8 cellular contexts compared by ENCODE assay signal in genomic region chr2:170715062-170715931, GRCh38. TPM values are rescaled to one million over a fixed set of nuclear protein-coding genes. Genes with fewer than 3 reads are reported as not detected.
DNase-seq lines count a peak whose midpoint lies in the region; ATAC-seq and TF ChIP-seq lines count a peak whose summit lies in the region.

Gene SP5, plus strand, starts transcription at chr2:170715337. Its CDS starts 176 bp downstream, at chr2:170715513.

- TF ChIP-seq EP300 in transverse colon (IDR thresholded peaks at IDR 0.05; ENCODE audit: low read depth): no peak

- H3K4me3 Mint-ChIP-seq in activated B cell treated with CpG ODN at 0.5 μM for 24 hours: peak within 1 kb of the TSS; percentile 71
- peak within 1 kb of the TSS; percentile 91 for H3K4me3 Mint-ChIP-seq in endothelial cell (ENCODE audit: unreplicated experiment)

- 0% methylated on average over 48 to 58 of the region's 62 CpGs for WGBS in mesodermal cell (ENCODE audit: insufficient coverage in 2 of 2), 2 experiments
- 3 to 9% methylated on average over 4 to 48 of the region's 62 CpGs for WGBS in transverse colon (ENCODE audit: low coverage in 1 of 2), 2 donors

- intact Hi-C loops in activated B cell treated with CpG ODN at 0.5 μM for 24 hours (cut with micrococcal nuclease): loop anchor here (2.0 to 5.0 kb wide), 2 partner anchors 100 to 1367 kb away; no protein-coding TSS in a partner anchor
- intact Hi-C loops in transverse colon (cut with DNase I; ENCODE audit: low total_unique reads): loop anchor here (10.0 kb wide), 1 partner anchor 210 kb away; no protein-coding TSS in a partner anchor

- H3K9me3 ChIP-seq in mesodermal cell (ENCODE audit: control insufficient read depth, low read length) (no peaks in the 10 kb centered on the region), transverse colon (no peaks in the 10 kb centered on the region)

- H3K36me3 Mint-ChIP-seq in activated B cell treated with CpG ODN at 0.5 μM for 24 hours (ENCODE audit: low read depth) (no peaks in the 10 kb centered on the region), endothelial cell (ENCODE audit: low read depth, unreplicated experiment) (peaks cover 6% of the 10 kb centered on the region)

- no peak for TF ChIP-seq POLR2A in transverse colon (IDR thresholded peaks at IDR 0.05)

- H3K9me3 Mint-ChIP-seq in activated B cell treated with CpG ODN at 0.5 μM for 24 hours (no peaks in the 10 kb centered on the region), endothelial cell (ENCODE audit: unreplicated experiment) (no peaks in the 10 kb centered on the region)

- peak; percentile 96 for DNase-seq in DMS53 (lab: John Stamatoyannopoulos, UW)
- peak; percentile 87 for DNase-seq in LoVo (ENCODE audit: low spot score)
- peak; percentile 15 for DNase-seq in activated B cell treated with CpG ODN at 0.5 μM for 24 hours
- DNase-seq in endothelial cell (ENCODE audit: low spot score): peak; percentile 59
- DNase-seq in transverse colon: peak; percentile 44
- DNase-seq in NAMALWA (ENCODE audit: low spot score): no peak

- peaks cover 96% of the 10 kb centered on the region for H3K27me3 ChIP-seq in transverse colon

- H3K27ac ChIP-seq in mesodermal cell (ENCODE audit: low read depth, low read length, severe bottlenecking) (peak within 1 kb of the TSS; percentile 10), transverse colon (peak within 1 kb of the TSS; percentile 49 to 72 (median 58))

- H3K27me3 Mint-ChIP-seq in activated B cell treated with CpG ODN at 0.5 μM for 24 hours: peaks cover 58% of the 10 kb centered on the region
- H3K27me3 Mint-ChIP-seq in endothelial cell (ENCODE audit: unreplicated experiment): peaks cover 30% of the 10 kb centered on the region

- ATAC-seq in activated B cell treated with CpG ODN at 0.5 μM for 24 hours (ENCODE audit: low read depth) (no peak), HG03175 (IDR thresholded peaks at IDR 0.05; ENCODE audit: unreplicated experiment) (no peak)

- in situ Hi-C loops in transverse colon (cut with MboI; ENCODE audit: low pct_ligation_motif_present in 1 of 4, low pct_unique_long_range_greater_than_20kb in 1 of 4, low sequenced_read_pairs in 3 of 4): loop anchor here in 2 of 4 donors (25.0 kb wide), 2 partner anchors 97 to 303 kb away; partner anchors contain the start of gene GAD1 (in 1 of the 2)

- peaks cover 11% of the 10 kb centered on the region for H3K4me1 ChIP-seq in mesodermal cell (ENCODE audit: control insufficient read depth, insufficient read depth, low read length, poor library complexity, severe bottlenecking)
- peaks cover 7 to 49% (median 33%) of the 10 kb centered on the region in 4 donors for H3K4me1 ChIP-seq in transverse colon

- POLR2A ChIA-PET in activated B cell treated with CpG ODN at 0.5 μM for 24 hours (lab: Charles Lee): no interaction called here

- CTCF ChIA-PET in activated B cell treated with CpG ODN at 0.5 μM for 24 hours (lab: Charles Lee): no interaction called here

- H3K4me1 Mint-ChIP-seq in activated B cell treated with CpG ODN at 0.5 μM for 24 hours (peaks cover 12% of the 10 kb centered on the region), endothelial cell (ENCODE audit: unreplicated experiment) (peaks cover 25% of the 10 kb centered on the region)

- H3K27ac Mint-ChIP-seq in activated B cell treated with CpG ODN at 0.5 μM for 24 hours: no peak within 1 kb of the TSS
- no peak within 1 kb of the TSS for H3K27ac Mint-ChIP-seq in endothelial cell (ENCODE audit: unreplicated experiment)

- H3K4me3 ChIP-seq in mesodermal cell (ENCODE audit: extremely low read depth, insufficient read depth, low read length, poor library complexity, severe bottlenecking) (peak within 1 kb of the TSS; percentile 61), transverse colon (peak within 1 kb of the TSS; percentile 36 to 62 (median 42))

- no peak for TF ChIP-seq CTCF in activated B cell treated with CpG ODN at 0.5 μM for 24 hours (IDR thresholded peaks at IDR 0.05)
- TF ChIP-seq CTCF in endothelial cell (IDR thresholded peaks at IDR 0.05; ENCODE audit: unreplicated experiment): no peak
- TF ChIP-seq CTCF in transverse colon (IDR thresholded peaks at IDR 0.05): no peak

- H3K36me3 ChIP-seq in mesodermal cell (ENCODE audit: control insufficient read depth, insufficient read depth, low read length) (no peaks in the 10 kb centered on the region), transverse colon (no peaks in the 10 kb centered on the region)

RNA-seq across cellular contexts. Expression of gene SP5, which starts in this region (rescaled TPM):
- total RNA-seq in activated B cell treated with CpG ODN at 0.5 μM for 24 hours (not detected in 2 replicates), endothelial cell (ENCODE audit: unreplicated experiment) (9.3 TPM), transverse colon (1 to 10 TPM in 1 of 4 donors, under 1 TPM in 1, not detected in 2; 0.41 to 2.2 TPM)
- polyA plus RNA-seq in mesodermal cell (2013, experiment 1 of 2): 10.0 TPM
- 6.6 TPM for polyA plus RNA-seq in mesodermal cell (2013, experiment 2 of 2)

Comparison
In these comparisons a context has a peak if more than half of its experiments do, and no peak if none do; other contexts are left out.
1. Peak in DNase-seq in activated B cell treated with CpG ODN at 0.5 μM for 24 hours; RNA of the gene not detected or under 1 TPM.